Comparison of ENCODE assay signal across 9 cellular contexts in the genomic region with DNA sequence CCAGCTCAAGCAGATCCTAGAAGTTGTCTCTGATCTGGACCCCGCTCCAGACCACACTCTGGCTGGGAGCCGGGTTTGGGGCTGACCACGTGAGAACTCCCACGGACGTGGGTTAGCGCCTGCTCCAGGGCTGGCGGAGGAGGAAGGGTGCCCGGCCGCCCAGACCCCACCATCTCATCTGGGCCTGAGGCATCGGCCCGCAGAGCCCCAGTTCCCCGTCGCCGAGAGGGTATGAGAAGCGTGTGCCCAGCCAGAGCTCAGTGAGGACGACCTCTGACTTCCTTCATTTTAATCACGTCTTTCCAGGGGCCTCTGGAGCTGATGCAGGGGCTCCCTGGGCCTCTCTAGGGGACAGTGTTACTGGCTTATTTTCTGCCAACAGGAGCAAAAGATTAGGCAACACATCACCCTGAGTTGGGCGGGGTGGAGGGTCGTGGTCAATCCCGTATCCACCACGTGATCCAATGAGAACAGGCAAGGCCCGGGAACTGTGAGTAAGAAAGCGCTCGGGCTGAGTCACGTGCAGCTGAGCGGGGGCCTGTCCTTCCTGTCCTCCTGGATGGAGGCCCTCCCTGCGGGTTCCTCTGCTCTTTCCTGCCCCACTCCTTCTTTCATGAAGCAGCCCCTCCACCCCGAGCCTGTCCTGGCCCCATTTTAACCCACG.
DNase-seq lines count a peak whose midpoint lies in the region; ATAC-seq, FAIRE-seq and TF ChIP-seq lines count a peak whose summit lies in the region.
"Had no signal": no experiment of that assay in that cellular context is flagged by ENCODE, and none has a peak within 500 bp of the region (broad histone marks: within the 10 kb centered on the region; RNA-seq: fewer than 3 reads in every experiment).

No MANE protein-coding gene starts in this region.

- no peaks in the 10 kb centered on the region for H4K20me1 ChIP-seq in endothelial cell of umbilical vein (replicated peaks; ENCODE audit: control insufficient read depth, extremely low read depth, insufficient read depth, low read length)

- no peaks in the 10 kb centered on the region for H3K36me3 ChIP-seq in endothelial cell of umbilical vein (ENCODE audit: control insufficient read depth in 2 of 2, extremely low read depth in 1 of 2, insufficient read depth in 2 of 2, low read length in 2 of 2)
- H3K36me3 ChIP-seq: esophagus muscularis mucosa had no signal

- no TSS peak for BruUV-seq in endothelial cell of umbilical vein (replicated peaks; lab: Mats Ljungman, UMichigan)

- intact Hi-C loops in endothelial cell of umbilical vein (cut with micrococcal nuclease) = loop anchor here (2.0 kb wide), 1 partner anchor 13 kb away; no protein-coding TSS in a partner anchor

- POLR2A ChIA-PET in endothelial cell of umbilical vein (lab: Charles Lee) = no interaction called here

- TF ChIP-seq CTCF in endothelial cell of umbilical vein (IDR thresholded peaks at IDR 0.05; ENCODE audit: extremely low read depth in 1 of 2, insufficient read depth in 1 of 2, low read depth in 1 of 2, low read length in 2 of 2) = no peak

- H3K27ac ChIP-seq in endothelial cell of umbilical vein (ENCODE audit: insufficient read depth, low read depth, low read length) = peak overlapping the region; percentile 31
- H3K27ac ChIP-seq: esophagus muscularis mucosa had no signal

- peak overlapping the region; percentile 10 for H2AFZ ChIP-seq in endothelial cell of umbilical vein (ENCODE audit: low read depth, low read length)

- dilution Hi-C loops in endothelial cell of umbilical vein (cut with MboI; ENCODE audit: extremely low pct_ligation_motif_present, low sequenced_read_pairs) = no loop called here

- no peak overlapping the region for H3K9ac ChIP-seq in endothelial cell of umbilical vein (replicated peaks; ENCODE audit: extremely low read depth, insufficient read depth, low read length)

- CTCF ChIA-PET in endothelial cell of umbilical vein (lab: Charles Lee) = interaction anchor here (1.2 kb wide), 1 partner anchor 9 kb away, joined by 3 read pairs; no protein-coding TSS in a partner anchor

- H3K4me3 ChIP-seq in endothelial cell of umbilical vein (replicated peaks in 1 of 3; ENCODE audit: insufficient read depth in 1 of 3, low read depth in 1 of 3, low read length in 3 of 3) = no peak overlapping the region
- H3K4me3 ChIP-seq: esophagus muscularis mucosa had no signal

- no peak for ATAC-seq in HG02970 (IDR thresholded peaks at IDR 0.05; ENCODE audit: low FRiP score, unreplicated experiment)
- ATAC-seq in GM21447 (IDR thresholded peaks at IDR 0.05; ENCODE audit: unreplicated experiment) = no peak
- no peak for ATAC-seq in GM18502 (IDR thresholded peaks at IDR 0.05; ENCODE audit: poor library complexity, unreplicated experiment)

- peak; percentile 89 for FAIRE-seq in endothelial cell of umbilical vein (lab: Jason Lieb, UNC)

- no peaks in the 10 kb centered on the region for H3K9me3 ChIP-seq in endothelial cell of umbilical vein (replicated peaks; ENCODE audit: control insufficient read depth, insufficient read depth, low read length)
- H3K9me3 ChIP-seq: esophagus muscularis mucosa had no signal

- no peaks in the 10 kb centered on the region for H3K27me3 ChIP-seq in endothelial cell of umbilical vein (ENCODE audit: control insufficient read depth in 2 of 2, insufficient read depth in 2 of 2, low read length in 2 of 2)
- H3K27me3 ChIP-seq: esophagus muscularis mucosa had no signal

- H3K9me1 ChIP-seq in endothelial cell of umbilical vein (replicated peaks; ENCODE audit: control insufficient read depth, extremely low read depth, insufficient read depth, low read length) = no peaks in the 10 kb centered on the region

- H3K4me2 ChIP-seq in endothelial cell of umbilical vein (ENCODE audit: insufficient read depth, low read length) = no peak overlapping the region

- no peak for TF ChIP-seq POLR2A in endothelial cell of umbilical vein (IDR thresholded peaks at IDR 0.05; ENCODE audit: low read depth, low read length)

- DNase-seq in activated T-cell treated with anti-CD3 and anti-CD28 coated beads for 48 hours (ENCODE audit: low read depth) (peak; percentile 47), activated T-cell treated with anti-CD3 and anti-CD28 coated beads for 4 hours (no peak), RKO (ENCODE audit: low spot score) (peak; percentile 80), endothelial cell of umbilical vein (ENCODE audit: low read depth, low spot score) (peak; percentile 50)
- peak; percentile 10 to 42 for DNase-seq in stimulated activated CD8-positive, alpha-beta memory T cell treated with anti-CD3 and anti-CD28 coated beads, Interleukin-7, amount 100 ng/mL, for 48 hours (ENCODE audit: extremely low read depth in 1 of 2, low read depth in 1 of 2)

- H3K79me2 ChIP-seq in endothelial cell of umbilical vein (ENCODE audit: control insufficient read depth, insufficient read depth, low read length) = no peaks in the 10 kb centered on the region

- peaks cover 21% of the 10 kb centered on the region for H3K4me1 ChIP-seq in endothelial cell of umbilical vein (ENCODE audit: control insufficient read depth, extremely low read depth, insufficient read depth, low read length)

TF ChIP-seq in endothelial cell of umbilical vein, 7 proteins besides CTCF, POLR2A, EP300 and RAD21:
- TF ChIP-seq POLR2AphosphoS5 (IDR thresholded peaks at IDR 0.05; ENCODE audit: insufficient read depth, low read depth, low read length) = no peak
- TF ChIP-seq, protein P1, sequence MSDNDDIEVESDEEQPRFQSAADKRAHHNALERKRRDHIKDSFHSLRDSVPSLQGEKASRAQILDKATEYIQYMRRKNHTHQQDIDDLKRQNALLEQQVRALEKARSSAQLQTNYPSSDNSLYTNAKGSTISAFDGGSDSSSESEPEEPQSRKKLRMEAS (IDR thresholded peaks at IDR 0.05; ENCODE audit: insufficient read depth, insufficient read length) = peak; percentile 94
TF ChIP-seq in endothelial cell of umbilical vein: peak in this region for 1.
